ENCODE assay signal across 11 cellular contexts in genomic region chr13:49466240-49466914, GRCh38.
"Had no signal": no experiment of that assay in that cellular context is flagged by ENCODE, and none has a peak within 500 bp of the region (broad histone marks: within the 10 kb centered on the region; RNA-seq: fewer than 3 reads in every experiment).

No MANE protein-coding gene starts in this region.

- H3K4me3 Mint-ChIP-seq: activated CD8-positive, alpha-beta T cell treated with anti-CD3 and anti-CD28 coated beads, Interleukin-2, amount 10 ng/mL, durations not matched to agents 7 days and 5 days; activated naive CD4-positive, alpha-beta T cell treated with anti-CD3 and anti-CD28 coated beads for 36 hours; nephron progenitor cell; stimulated activated effector memory CD8-positive, alpha-beta T cell treated with anti-CD3 and anti-CD28 coated beads, Interleukin-12 subunit alpha, Interleukin-12 subunit beta, amount 100 ng/mL, for 72 hours had no signal

- H3K4me1 ChIP-seq: foreskin keratinocyte, tibial artery had no signal

- ATAC-seq: activated CD8-positive, alpha-beta T cell treated with anti-CD3 and anti-CD28 coated beads, Interleukin-2, amount 10 ng/mL, durations not matched to agents 7 days and 5 days; foreskin keratinocyte; heart left ventricle; stimulated activated effector memory CD8-positive, alpha-beta T cell treated with anti-CD3 and anti-CD28 coated beads, Interleukin-12 subunit alpha, Interleukin-12 subunit beta, amount 100 ng/mL, for 72 hours had no signal

- H3K27ac ChIP-seq: cardiac muscle cell, foreskin keratinocyte, heart left ventricle, tibial artery had no signal

- H3K27ac Mint-ChIP-seq: activated CD8-positive, alpha-beta T cell treated with anti-CD3 and anti-CD28 coated beads, Interleukin-2, amount 10 ng/mL, durations not matched to agents 7 days and 5 days; activated naive CD4-positive, alpha-beta T cell treated with anti-CD3 and anti-CD28 coated beads for 36 hours; nephron progenitor cell; stimulated activated effector memory CD8-positive, alpha-beta T cell treated with anti-CD3 and anti-CD28 coated beads, Interleukin-12 subunit alpha, Interleukin-12 subunit beta, amount 100 ng/mL, for 72 hours had no signal

- H3K4me1 Mint-ChIP-seq: nephron progenitor cell; stimulated activated effector memory CD8-positive, alpha-beta T cell treated with anti-CD3 and anti-CD28 coated beads, Interleukin-12 subunit alpha, Interleukin-12 subunit beta, amount 100 ng/mL, for 72 hours had no signal

- DNase-seq: activated CD4-positive, alpha-beta T cell treated with anti-CD3 and anti-CD28 coated beads for 48 hours; activated CD8-positive, alpha-beta memory T cell treated with anti-CD3 and anti-CD28 coated beads, Interleukin-2, amount 50 U/mL, for 48 hours; activated CD8-positive, alpha-beta T cell treated with anti-CD3 and anti-CD28 coated beads, Interleukin-2, amount 10 ng/mL, durations not matched to agents 7 days and 5 days; activated naive CD4-positive, alpha-beta T cell treated with anti-CD3 and anti-CD28 coated beads for 36 hours; foreskin keratinocyte; heart left ventricle; nephron progenitor cell; tibial artery had no signal

- H3K9me3 Mint-ChIP-seq: stimulated activated effector memory CD8-positive, alpha-beta T cell treated with anti-CD3 and anti-CD28 coated beads, Interleukin-12 subunit alpha, Interleukin-12 subunit beta, amount 100 ng/mL, for 72 hours had no signal

- H3K27me3 ChIP-seq: cardiac muscle cell, foreskin keratinocyte, heart left ventricle, tibial artery had no signal

- H3K9me3 ChIP-seq: tibial artery had no signal

- H3K4me3 ChIP-seq: cardiac muscle cell, heart left ventricle, skin epidermis, tibial artery had no signal
